Comparison of ENCODE assay signal across 10 cellular contexts in the genomic region with DNA sequence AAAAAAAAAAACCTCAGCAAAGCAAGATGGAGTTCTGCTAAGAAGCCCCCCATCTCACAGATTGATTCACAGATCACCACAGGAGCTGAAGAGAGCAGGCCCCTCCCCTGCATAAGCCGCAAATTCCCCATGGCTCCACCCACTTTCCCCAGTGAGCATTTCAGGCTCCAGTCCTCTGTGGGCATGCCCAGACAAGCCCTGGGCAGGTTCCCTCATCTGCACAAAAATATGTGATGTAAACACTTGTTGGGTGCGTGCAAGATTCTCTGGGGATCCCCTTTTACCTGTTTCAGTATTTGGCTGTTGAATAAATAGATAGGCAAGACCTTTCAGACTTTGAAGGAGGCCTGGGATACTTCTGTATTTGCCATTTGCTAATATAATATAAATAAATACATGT.
DNase-seq lines count a peak whose midpoint lies in the region; ATAC-seq and TF ChIP-seq lines count a peak whose summit lies in the region.
"Had no signal": no experiment of that assay in that cellular context is flagged by ENCODE, and none has a peak within 500 bp of the region (broad histone marks: within the 10 kb centered on the region; RNA-seq: fewer than 3 reads in every experiment).

No MANE protein-coding gene starts in this region.

- H3K36me3 Mint-ChIP-seq in endodermal cell (ENCODE audit: low read depth) = no peaks in the 10 kb centered on the region
- H3K36me3 Mint-ChIP-seq in stimulated activated memory B cell treated with anti-CD40 and anti-IgM and Interleukin-4, amounts not matched to agents 10 μg/mL and 1 μg/mL and 100 μg/mL, for 72 hours = no peaks in the 10 kb centered on the region
- no peaks in the 10 kb centered on the region for H3K36me3 Mint-ChIP-seq in Calu3 (ENCODE audit: insufficient read depth, unreplicated experiment)
- H3K36me3 Mint-ChIP-seq: CD8-positive, alpha-beta T cell had no signal

- H3K27ac Mint-ChIP-seq in endodermal cell (no peak overlapping the region), Calu3 (ENCODE audit: unreplicated experiment) (no peak overlapping the region)
- no peak overlapping the region for H3K27ac Mint-ChIP-seq in stimulated activated memory B cell treated with anti-CD40 and anti-IgM and Interleukin-4, amounts not matched to agents 10 μg/mL and 1 μg/mL and 100 μg/mL, for 72 hours
- H3K27ac Mint-ChIP-seq: CD8-positive, alpha-beta T cell had no signal

- ATAC-seq in GM18499 (IDR thresholded peaks at IDR 0.05; ENCODE audit: insufficient read depth, unreplicated experiment) = peak; percentile 59
- ATAC-seq in GM21367 (IDR thresholded peaks at IDR 0.05; ENCODE audit: unreplicated experiment) = peak; percentile 55
- peak; percentile 85 for ATAC-seq in HG03442 (IDR thresholded peaks at IDR 0.05; ENCODE audit: unreplicated experiment)
- no peak for ATAC-seq in stimulated activated memory B cell treated with anti-CD40 and anti-IgM and Interleukin-4, amounts not matched to agents 10 μg/mL and 1 μg/mL and 100 μg/mL, for 72 hours
- ATAC-seq in HG02970 (IDR thresholded peaks at IDR 0.05; ENCODE audit: low FRiP score, unreplicated experiment) = no peak
- ATAC-seq: CD8-positive, alpha-beta T cell had no signal

- H3K4me1 Mint-ChIP-seq in endodermal cell = no peaks in the 10 kb centered on the region
- H3K4me1 Mint-ChIP-seq in stimulated activated memory B cell treated with anti-CD40 and anti-IgM and Interleukin-4, amounts not matched to agents 10 μg/mL and 1 μg/mL and 100 μg/mL, for 72 hours = no peaks in the 10 kb centered on the region
- H3K4me1 Mint-ChIP-seq in Calu3 (ENCODE audit: low read depth, unreplicated experiment) = no peaks in the 10 kb centered on the region

- BruUV-seq in Calu3 (replicated peaks; lab: Mats Ljungman, UMichigan) = no TSS peak

- DNase-seq in endodermal cell = peak; percentile 46
- DNase-seq in NK-92 (lab: John Stamatoyannopoulos, UW; ENCODE audit: unreplicated experiment) = no peak
- no peak for DNase-seq in Calu3
- DNase-seq: CD8-positive, alpha-beta T cell; NCI-H510A had no signal

- H3K4me1 ChIP-seq in endodermal cell (ENCODE audit: control insufficient read depth, insufficient read depth, low read length) = no peaks in the 10 kb centered on the region

- no peaks in the 10 kb centered on the region for H3K27me3 Mint-ChIP-seq in endodermal cell (ENCODE audit: insufficient read depth)
- H3K27me3 Mint-ChIP-seq in stimulated activated memory B cell treated with anti-CD40 and anti-IgM and Interleukin-4, amounts not matched to agents 10 μg/mL and 1 μg/mL and 100 μg/mL, for 72 hours = no peaks in the 10 kb centered on the region
- H3K27me3 Mint-ChIP-seq in Calu3 (ENCODE audit: unreplicated experiment) = no peaks in the 10 kb centered on the region

- H3K9me3 ChIP-seq in endodermal cell (ENCODE audit: control insufficient read depth, low read length) = peaks cover 12% of the 10 kb centered on the region

- no peaks in the 10 kb centered on the region for H3K36me3 ChIP-seq in endodermal cell (ENCODE audit: control insufficient read depth, insufficient read depth, low read length)

- H3K4me3 Mint-ChIP-seq in endodermal cell (no peak overlapping the region), Calu3 (ENCODE audit: low read depth, unreplicated experiment) (no peak overlapping the region)
- H3K4me3 Mint-ChIP-seq in stimulated activated memory B cell treated with anti-CD40 and anti-IgM and Interleukin-4, amounts not matched to agents 10 μg/mL and 1 μg/mL and 100 μg/mL, for 72 hours = no peak overlapping the region
- H3K4me3 Mint-ChIP-seq: CD8-positive, alpha-beta T cell had no signal

- CTCF ChIA-PET in Calu3 (lab: Charles Lee) = no interaction called here

- peaks cover 8% of the 10 kb centered on the region for H3K9me3 Mint-ChIP-seq in endodermal cell
- peaks cover 3% of the 10 kb centered on the region for H3K9me3 Mint-ChIP-seq in stimulated activated memory B cell treated with anti-CD40 and anti-IgM and Interleukin-4, amounts not matched to agents 10 μg/mL and 1 μg/mL and 100 μg/mL, for 72 hours
- peaks cover 3% of the 10 kb centered on the region for H3K9me3 Mint-ChIP-seq in Calu3 (ENCODE audit: low read depth, unreplicated experiment)

- H3K27me3 ChIP-seq in endodermal cell (ENCODE audit: control insufficient read depth, insufficient read depth, low read length, poor library complexity, severe bottlenecking) = no peaks in the 10 kb centered on the region

- TF ChIP-seq CTCF in endodermal cell (conservative IDR thresholded peaks at IDR 0.05) (no peak), Calu3 (IDR thresholded peaks at IDR 0.05; ENCODE audit: unreplicated experiment) (no peak)

- H3K4me3 ChIP-seq in endodermal cell (ENCODE audit: low read length) = no peak overlapping the region

- no peak overlapping the region for H3K27ac ChIP-seq in endodermal cell (ENCODE audit: low read depth, low read length)

- H3K9ac ChIP-seq in endodermal cell (ENCODE audit: extremely low read depth, low read length, poor library complexity, severe bottlenecking) = no peak overlapping the region

- intact Hi-C loops in Calu3 (cut with micrococcal nuclease; ENCODE audit: unreplicated experiment) = no loop called here

- 94 to 100% methylated on average over 1 to 2 of the region's 2 CpGs for WGBS in endodermal cell (ENCODE audit: insufficient coverage in 1 of 2, insufficient read length in 1 of 2), 2 experiments

Comparison
In these comparisons a context has a peak if more than half of its experiments do, and no peak if none do; other contexts are left out.
1. ATAC-seq: peak in GM18499 (single experiment), GM21367 (single experiment) and HG03442 (single experiment); none in stimulated activated memory B cell treated with anti-CD40 and anti-IgM and Interleukin-4, amounts not matched to agents 10 μg/mL and 1 μg/mL and 100 μg/mL, for 72 hours (single experiment) and HG02970 (single experiment).